9 cellular contexts compared by ENCODE assay signal in genomic region chr19:35346193-35347052, GRCh38. TPM values are rescaled to one million over a fixed set of nuclear protein-coding genes. Genes with fewer than 3 reads are reported as not detected.
A peak's percentile ranks its signal among the peaks of the same experiment; 100 is the strongest.
DNase-seq lines count a peak whose midpoint lies in the region; ATAC-seq and TF ChIP-seq lines count a peak whose summit lies in the region.
"Had no signal": no experiment of that assay in that cellular context is flagged by ENCODE, and none has a peak within 500 bp of the region (broad histone marks: within the 10 kb centered on the region; RNA-seq: fewer than 3 reads in every experiment).

No MANE protein-coding gene starts in this region.

- no peaks in the 10 kb centered on the region for H3K9me3 Mint-ChIP-seq in T-helper 1 cell treated with Interleukin-12 subunit alpha and Interleukin-12 subunit beta and Interleukin-4 antibody, amounts not matched to agents 30 μg/mL and 1 μg/mL, for 36 hours
- H3K9me3 Mint-ChIP-seq in activated naive CD8-positive, alpha-beta T cell treated with anti-CD3 and anti-CD28 coated beads, Interleukin-2, amount 10 ng/mL, durations not matched to agents 7 days and 5 days: no peaks in the 10 kb centered on the region

- DNase-seq in GM13976 (ENCODE audit: low spot score) (peak; percentile 84), cerebellar cortex (ENCODE audit: low spot score) (no peak), LoVo (ENCODE audit: low spot score) (no peak), NCI-H524 treated with DMSO at 0.1 percent for 48 hours (lab: John Stamatoyannopoulos, UW) (no peak)
- peak; percentile 77 for DNase-seq in activated naive CD8-positive, alpha-beta T cell treated with anti-CD3 and anti-CD28 coated beads, Interleukin-2, amount 10 ng/mL, durations not matched to agents 7 days and 5 days
- peak; percentile 64 for DNase-seq in stimulated activated CD4-positive, alpha-beta T cell treated with anti-CD3 and anti-CD28 coated beads, Interleukin-2, amount 100 ng/mL, for 4 hours (ENCODE audit: low read depth)

- TF ChIP-seq CTCF in GM13976 (IDR thresholded peaks at IDR 0.05; ENCODE audit: borderline replicate concordance, control extremely low read depth, extremely low read depth, insufficient read depth, missing control alignments): no peak

- peak; percentile 60 for ATAC-seq in activated naive CD8-positive, alpha-beta T cell treated with anti-CD3 and anti-CD28 coated beads, Interleukin-2, amount 10 ng/mL, durations not matched to agents 7 days and 5 days (ENCODE audit: low read depth)
- no peak for ATAC-seq in HG03460 (IDR thresholded peaks at IDR 0.05; ENCODE audit: unreplicated experiment)
- ATAC-seq: Panc1 had no signal

- peaks cover 34% of the 10 kb centered on the region for H3K4me1 Mint-ChIP-seq in T-helper 1 cell treated with Interleukin-12 subunit alpha and Interleukin-12 subunit beta and Interleukin-4 antibody, amounts not matched to agents 30 μg/mL and 1 μg/mL, for 36 hours (ENCODE audit: low read depth)
- peaks cover 25% of the 10 kb centered on the region for H3K4me1 Mint-ChIP-seq in activated naive CD8-positive, alpha-beta T cell treated with anti-CD3 and anti-CD28 coated beads, Interleukin-2, amount 10 ng/mL, durations not matched to agents 7 days and 5 days

- peak overlapping the region; percentile 67 for H3K4me3 Mint-ChIP-seq in T-helper 1 cell treated with Interleukin-12 subunit alpha and Interleukin-12 subunit beta and Interleukin-4 antibody, amounts not matched to agents 30 μg/mL and 1 μg/mL, for 36 hours
- H3K4me3 Mint-ChIP-seq in activated naive CD8-positive, alpha-beta T cell treated with anti-CD3 and anti-CD28 coated beads, Interleukin-2, amount 10 ng/mL, durations not matched to agents 7 days and 5 days: peak overlapping the region; percentile 69

- POLR2A ChIA-PET in activated naive CD8-positive, alpha-beta T cell treated with anti-CD3 and anti-CD28 coated beads, Interleukin-2, amount 10 ng/mL, durations not matched to agents 7 days and 5 days (lab: Charles Lee): interaction anchor here (1.0 kb wide), 3 partner anchors 28 to 205 kb away, joined by 3 read pairs; partner anchors contain the start of gene USF2

- H3K36me3 Mint-ChIP-seq in T-helper 1 cell treated with Interleukin-12 subunit alpha and Interleukin-12 subunit beta and Interleukin-4 antibody, amounts not matched to agents 30 μg/mL and 1 μg/mL, for 36 hours (ENCODE audit: low read depth): no peaks in the 10 kb centered on the region
- no peaks in the 10 kb centered on the region for H3K36me3 Mint-ChIP-seq in activated naive CD8-positive, alpha-beta T cell treated with anti-CD3 and anti-CD28 coated beads, Interleukin-2, amount 10 ng/mL, durations not matched to agents 7 days and 5 days

- in situ Hi-C loops in GM13976 (cut with MboI; ENCODE audit: low sequenced_read_pairs, unreplicated experiment): no loop called here

- H3K27me3 Mint-ChIP-seq in T-helper 1 cell treated with Interleukin-12 subunit alpha and Interleukin-12 subunit beta and Interleukin-4 antibody, amounts not matched to agents 30 μg/mL and 1 μg/mL, for 36 hours (ENCODE audit: low read depth): peaks cover 18% of the 10 kb centered on the region
- H3K27me3 Mint-ChIP-seq in activated naive CD8-positive, alpha-beta T cell treated with anti-CD3 and anti-CD28 coated beads, Interleukin-2, amount 10 ng/mL, durations not matched to agents 7 days and 5 days: peaks cover 30% of the 10 kb centered on the region

- peak overlapping the region; percentile 78 for H3K27ac Mint-ChIP-seq in T-helper 1 cell treated with Interleukin-12 subunit alpha and Interleukin-12 subunit beta and Interleukin-4 antibody, amounts not matched to agents 30 μg/mL and 1 μg/mL, for 36 hours
- H3K27ac Mint-ChIP-seq in activated naive CD8-positive, alpha-beta T cell treated with anti-CD3 and anti-CD28 coated beads, Interleukin-2, amount 10 ng/mL, durations not matched to agents 7 days and 5 days: peak overlapping the region; percentile 72

RNA-seq across cellular contexts. Expression of gene FFAR1, which starts 1.3 kb away (rescaled TPM):
- not detected for total RNA-seq in activated naive CD8-positive, alpha-beta T cell treated with anti-CD3 and anti-CD28 coated beads, Interleukin-2, amount 10 ng/mL, durations not matched to agents 7 days and 5 days

RNA-seq across cellular contexts. Expression of gene FFAR3, which starts 11.8 kb away (rescaled TPM):
- total RNA-seq in activated naive CD8-positive, alpha-beta T cell treated with anti-CD3 and anti-CD28 coated beads, Interleukin-2, amount 10 ng/mL, durations not matched to agents 7 days and 5 days: not detected

RNA-seq across cellular contexts. Expression of gene CD22, which starts 17.4 kb away (rescaled TPM):
- total RNA-seq in activated naive CD8-positive, alpha-beta T cell treated with anti-CD3 and anti-CD28 coated beads, Interleukin-2, amount 10 ng/mL, durations not matched to agents 7 days and 5 days: 1 to 10 TPM; 1.7 to 1.8 TPM

RNA-seq across cellular contexts. Expression of gene GPR42, which starts 24.4 kb away (rescaled TPM):
- total RNA-seq in activated naive CD8-positive, alpha-beta T cell treated with anti-CD3 and anti-CD28 coated beads, Interleukin-2, amount 10 ng/mL, durations not matched to agents 7 days and 5 days: not detected

RNA-seq across cellular contexts. Expression of gene MAG, which starts 54.5 kb away (rescaled TPM):
- total RNA-seq in activated naive CD8-positive, alpha-beta T cell treated with anti-CD3 and anti-CD28 coated beads, Interleukin-2, amount 10 ng/mL, durations not matched to agents 7 days and 5 days: under 1 TPM; 0.11 to 0.39 TPM

Comparison
In these comparisons a context has a peak if more than half of its experiments do, and no peak if none do; other contexts are left out.
1. DNase-seq: peak in GM13976 (single experiment), activated naive CD8-positive, alpha-beta T cell treated with anti-CD3 and anti-CD28 coated beads, Interleukin-2, amount 10 ng/mL, durations not matched to agents 7 days and 5 days (single experiment) and stimulated activated CD4-positive, alpha-beta T cell treated with anti-CD3 and anti-CD28 coated beads, Interleukin-2, amount 100 ng/mL, for 4 hours (single experiment); none in cerebellar cortex (single experiment), LoVo (single experiment) and NCI-H524 treated with DMSO at 0.1 percent for 48 hours (single experiment).